Comparison of ENCODE assay signal across 1 cellular context in the genomic region with DNA sequence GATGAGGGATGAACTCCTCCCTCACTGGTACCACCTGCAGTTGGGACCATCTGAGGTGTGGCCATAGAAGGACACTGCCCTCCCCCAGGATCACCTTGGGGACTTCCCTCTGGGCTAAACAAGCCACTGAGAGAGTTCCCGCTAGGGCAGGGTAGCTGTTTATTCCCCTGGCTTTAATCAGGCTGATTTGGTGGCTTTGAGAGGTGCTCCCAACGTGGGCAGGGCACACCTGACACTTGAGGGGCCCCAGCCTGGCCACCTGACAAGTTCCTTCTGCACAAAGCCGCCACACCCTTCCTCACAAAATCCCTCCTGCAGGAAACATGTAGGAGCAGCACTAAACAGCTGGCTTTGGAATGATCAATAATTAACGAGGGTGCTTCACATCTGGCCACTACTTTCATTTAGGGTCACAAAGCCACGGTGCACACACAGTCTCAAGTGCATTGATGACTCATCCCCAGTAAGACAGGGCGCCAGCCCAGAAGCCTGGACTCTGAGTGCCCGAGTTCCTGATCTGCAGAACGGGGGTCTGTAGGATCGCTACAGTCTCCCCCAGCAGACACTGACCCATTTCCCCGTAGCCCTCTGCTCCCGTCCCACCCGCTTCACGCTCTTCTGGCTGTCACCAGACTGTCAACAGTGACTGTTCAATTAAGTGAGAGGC.
A peak's percentile ranks its signal among the peaks of the same experiment; 100 is the strongest.
TF ChIP-seq lines count a peak whose summit lies in the region.

No MANE protein-coding gene starts in this region.

TF ChIP-seq in K562, 482 proteins besides CTCF, POLR2A, EP300 and RAD21 (continued from another document):
- TF ChIP-seq ZNF740 (CRISPR knock-in tag; IDR thresholded peaks at IDR 0.05) (no peak), ZNF740 (tag; IDR thresholded peaks at IDR 0.05) (no peak), ATF3 (IDR thresholded peaks at IDR 0.05) (peak; percentile 83), ATF3 (CRISPR knock-in tag; conservative IDR thresholded peaks at IDR 0.05) (no peak), GMEB1 (CRISPR knock-in tag; IDR thresholded peaks at IDR 0.05) (no peak), CBFA2T2 (conservative IDR thresholded peaks at IDR 0.05) (0 out of 2 replicates have a peak, but pooled peaks have one; percentile 4), NR2F6 (CRISPR knock-in tag; IDR thresholded peaks at IDR 0.05) (no peak), JUNB (CRISPR knock-in tag; conservative IDR thresholded peaks at IDR 0.05) (0 out of 2 replicates have a peak, but pooled peaks have one; percentile 35), CHAMP1 (IDR thresholded peaks at IDR 0.05) (no peak), BCL6 (CRISPR knock-in tag; IDR thresholded peaks at IDR 0.05) (no peak), FOSL1 (tag; conservative IDR thresholded peaks at IDR 0.05) (peak; percentile 41; the same call in 1 of the 2 replicates), NR0B1 (IDR thresholded peaks at IDR 0.05; ENCODE audit: partially characterized antibody) (no peak), ZNF212 (CRISPR knock-in tag; IDR thresholded peaks at IDR 0.05) (no peak), ESRRB (CRISPR knock-in tag; IDR thresholded peaks at IDR 0.05; ENCODE audit: borderline replicate concordance) (no peak)
TF ChIP-seq in K562: peak in this region for 5.
